In genomic region chr18:28399781-28400362, GRCh38 we compare ENCODE assay signal across 8 cellular contexts.
"Had no signal": no experiment of that assay in that cellular context is flagged by ENCODE, and none has a peak within 500 bp of the region (broad histone marks: within the 10 kb centered on the region; RNA-seq: fewer than 3 reads in every experiment).

No MANE protein-coding gene starts in this region.

- DNase-seq: H9, HCEC 1CT, IMR-90 had no signal

- H3K4me3 ChIP-seq: GM23338, K562 had no signal

- ATAC-seq: GM23338, K562 had no signal

- FAIRE-seq: H1, H54, HTR-8/SVneo, K562 had no signal
